In genomic region chr15:79900087-79900486, GRCh38 we compare ENCODE assay signal across 21 cellular contexts. TPM values are rescaled to one million over a fixed set of nuclear protein-coding genes. Genes with fewer than 3 reads are reported as not detected.
DNase-seq lines count a peak whose midpoint lies in the region; ATAC-seq, FAIRE-seq and TF ChIP-seq lines count a peak whose summit lies in the region.
"Had no signal": no experiment of that assay in that cellular context is flagged by ENCODE, and none has a peak within 500 bp of the region (broad histone marks: within the 10 kb centered on the region; RNA-seq: fewer than 3 reads in every experiment).

No MANE protein-coding gene starts in this region.

- no peak overlapping the region for H2BK5ac ChIP-seq in H9 (ENCODE audit: insufficient read length, low read length)

- no peak overlapping the region for H3K9ac ChIP-seq in OCI-LY1 (ENCODE audit: low read length)
- no peak overlapping the region for H3K9ac ChIP-seq in H9 (ENCODE audit: extremely low read depth, insufficient read length, low read length)

- H3K18ac ChIP-seq in H9 (ENCODE audit: insufficient read length, low read depth, low read length), result no peak overlapping the region

- H3K27me3 Mint-ChIP-seq in H9 (ENCODE audit: low read depth), result no peaks in the 10 kb centered on the region
- H3K27me3 Mint-ChIP-seq in activated naive CD4-positive, alpha-beta T cell treated with anti-CD3 and anti-CD28 coated beads for 36 hours (ENCODE audit: low read depth), result no peaks in the 10 kb centered on the region
- H3K27me3 Mint-ChIP-seq: activated naive CD8-positive, alpha-beta T cell treated with anti-CD3 and anti-CD28 coated beads, Interleukin-2, amount 10 ng/mL, durations not matched to agents 7 days and 5 days; effector memory CD8-positive, alpha-beta T cell; progenitor cell of endocrine pancreas had no signal

- peaks cover 7% of the 10 kb centered on the region for H3K23me2 ChIP-seq in H9 (ENCODE audit: insufficient read length, low read depth, low read length, poor library complexity, severe bottlenecking)

- H3K79me2 ChIP-seq in OCI-LY1 (ENCODE audit: insufficient read depth, low read length), result no peaks in the 10 kb centered on the region
- no peaks in the 10 kb centered on the region; the same call in 1 of the 2 replicates for H3K79me2 ChIP-seq in H9 (ENCODE audit: insufficient read depth, low read length)

- TF ChIP-seq POLR2A in GM12892 (IDR thresholded peaks at IDR 0.05; ENCODE audit: low read depth, low read length) (no peak), right lobe of liver (IDR thresholded peaks at IDR 0.05) (no peak)

- peaks cover 0 to under 1% (median 0%) of the 10 kb centered on the region in 3 experiments; a peak in 5 of 7 replicates for H3K36me3 Mint-ChIP-seq in H9 (ENCODE audit: insufficient read depth in 1 of 3, low read depth in 3 of 3)
- peaks cover 20% of the 10 kb centered on the region for H3K36me3 Mint-ChIP-seq in activated naive CD4-positive, alpha-beta T cell treated with anti-CD3 and anti-CD28 coated beads for 36 hours (ENCODE audit: low read depth)

- H2BK12ac ChIP-seq in H9 (ENCODE audit: insufficient read length, low read depth, low read length), result no peak overlapping the region

- H2BK20ac ChIP-seq in H9 (ENCODE audit: low read depth, low read length, poor library complexity, severe bottlenecking), result no peak overlapping the region

- H3K79me1 ChIP-seq in H9 (ENCODE audit: insufficient read depth, low read depth, low read length, poor library complexity, severe bottlenecking), result no peaks in the 10 kb centered on the region

- H3K27ac Mint-ChIP-seq in H9, result peak overlapping the region in 1 of 3 experiments; percentile 12; a peak in 1 of 7 replicates
- no peak overlapping the region for H3K27ac Mint-ChIP-seq in activated naive CD4-positive, alpha-beta T cell treated with anti-CD3 and anti-CD28 coated beads for 36 hours
- H3K27ac Mint-ChIP-seq: activated naive CD8-positive, alpha-beta T cell treated with anti-CD3 and anti-CD28 coated beads, Interleukin-2, amount 10 ng/mL, durations not matched to agents 7 days and 5 days; nephron progenitor cell; progenitor cell of endocrine pancreas had no signal

- H3K9me3 ChIP-seq in OCI-LY1 (ENCODE audit: low read length) (no peaks in the 10 kb centered on the region), right lobe of liver (no peaks in the 10 kb centered on the region), H9 (ENCODE audit: control insufficient read depth, low read depth, low read length) (no peaks in the 10 kb centered on the region)
- H3K9me3 ChIP-seq: body of pancreas, upper lobe of right lung had no signal

- intact Hi-C loops in right lobe of liver (cut with DNase I), result no loop called here
- intact Hi-C loops in activated naive CD4-positive, alpha-beta T cell treated with anti-CD3 and anti-CD28 coated beads for 36 hours (cut with micrococcal nuclease), result no loop called here

- no peak overlapping the region for H2AK5ac ChIP-seq in H9 (ENCODE audit: insufficient read length, low read length)

- no peaks in the 10 kb centered on the region for H4K20me1 ChIP-seq in OCI-LY1 (ENCODE audit: insufficient read depth, low read length)
- H4K20me1 ChIP-seq in H9 (ENCODE audit: control insufficient read depth, insufficient read depth, insufficient read length), result no peaks in the 10 kb centered on the region

- no peak overlapping the region for H3K56ac ChIP-seq in H9 (ENCODE audit: insufficient read length, low read depth, low read length)

- WGBS in right lobe of liver (ENCODE audit: insufficient coverage, low coverage, low lambda C conversion rate, missing lambda C conversion rate), result 80% methylated on average over 9 of the region's 9 CpGs
- WGBS in H9 (ENCODE audit: extremely low coverage, insufficient read length, low lambda C conversion rate), result 100% methylated on average over 3 of the region's 9 CpGs

- DNase-seq in CD1c-positive myeloid dendritic cell (ENCODE audit: extremely low spot score), result peak; percentile 26
- DNase-seq in GM12892 (ENCODE audit: insufficient read length), result no peak
- DNase-seq in right lobe of liver, result no peak
- DNase-seq in H9, result no peak
- no peak for DNase-seq in activated naive CD4-positive, alpha-beta T cell treated with anti-CD3 and anti-CD28 coated beads for 36 hours
- DNase-seq: activated naive CD8-positive, alpha-beta T cell treated with anti-CD3 and anti-CD28 coated beads, Interleukin-2, amount 10 ng/mL, durations not matched to agents 7 days and 5 days; body of pancreas; effector memory CD8-positive, alpha-beta T cell; H7; kidney glomerular epithelial cell; NCI-H774; nephron progenitor cell; stimulated activated CD4-positive, alpha-beta T cell treated with anti-CD3 and anti-CD28 coated beads, Interleukin-4, amount 100 ng/mL, for 1 hour; upper lobe of right lung had no signal

- FAIRE-seq in GM12892 (lab: Jason Lieb, UNC), result peak; percentile 66
- FAIRE-seq: G401.6, K562, TTC549 had no signal

- H3K4me1 ChIP-seq in OCI-LY1 (ENCODE audit: insufficient read depth, low read length, severe bottlenecking), result peaks cover 46% of the 10 kb centered on the region
- H3K4me1 ChIP-seq in right lobe of liver, result peaks cover 0 to 26% (median 12%) of the 10 kb centered on the region in 4 donors
- no peaks in the 10 kb centered on the region; the same call in 1 of the 2 replicates for H3K4me1 ChIP-seq in H9 (ENCODE audit: insufficient read depth, low read length)

- H3K9me2 ChIP-seq in OCI-LY1 (ENCODE audit: low read depth, low read length), result no peaks in the 10 kb centered on the region

- H3K4me3 Mint-ChIP-seq in H9, result no peak overlapping the region
- H3K4me3 Mint-ChIP-seq in activated naive CD4-positive, alpha-beta T cell treated with anti-CD3 and anti-CD28 coated beads for 36 hours, result no peak overlapping the region
- H3K4me3 Mint-ChIP-seq: activated naive CD8-positive, alpha-beta T cell treated with anti-CD3 and anti-CD28 coated beads, Interleukin-2, amount 10 ng/mL, durations not matched to agents 7 days and 5 days; effector memory CD8-positive, alpha-beta T cell; nephron progenitor cell had no signal

- no peak overlapping the region for H3T11ph ChIP-seq in H9 (ENCODE audit: low read length)

- H3K36me3 ChIP-seq in OCI-LY1 (ENCODE audit: insufficient read depth, low read length), result no peaks in the 10 kb centered on the region
- no peaks in the 10 kb centered on the region for H3K36me3 ChIP-seq in right lobe of liver
- H3K36me3 ChIP-seq: upper lobe of right lung had no signal

- no peak overlapping the region for H3K27ac ChIP-seq in OCI-LY1 (ENCODE audit: low read depth, low read length, poor library complexity, severe bottlenecking)
- H3K27ac ChIP-seq in right lobe of liver, result peak overlapping the region; percentile 97 to 100 (median 99)
- H3K27ac ChIP-seq in H9 (ENCODE audit: insufficient read length, low read depth, low read length), result no peak overlapping the region

- no peaks in the 10 kb centered on the region for H3K27me3 ChIP-seq in OCI-LY1 (ENCODE audit: insufficient read depth, low read length)
- no peaks in the 10 kb centered on the region for H3K27me3 ChIP-seq in right lobe of liver
- H3K27me3 ChIP-seq in H9 (ENCODE audit: insufficient read depth, low read length), result no peaks in the 10 kb centered on the region
- H3K27me3 ChIP-seq: body of pancreas, upper lobe of right lung had no signal

- H3K14ac ChIP-seq in H9 (ENCODE audit: insufficient read depth, low read length), result no peak overlapping the region

- H2AFZ ChIP-seq in OCI-LY1 (ENCODE audit: low read length), result no peak overlapping the region
- H2AFZ ChIP-seq in H9 (ENCODE audit: low read length), result no peak overlapping the region

- 0 out of 2 replicates have a peak, but pooled peaks cover 5% of the 10 kb centered on the region for H3F3A ChIP-seq in OCI-LY1 (ENCODE audit: insufficient read depth, low read length)

- no peak overlapping the region for H3K4ac ChIP-seq in H9 (ENCODE audit: low read depth, low read length)

- TF ChIP-seq CTCF in OCI-LY1 (IDR thresholded peaks at IDR 0.05; ENCODE audit: low read length) (no peak), right lobe of liver (IDR thresholded peaks at IDR 0.05) (no peak), H9 (conservative IDR thresholded peaks at IDR 0.05) (no peak)

- no peak overlapping the region for H2BK15ac ChIP-seq in H9 (ENCODE audit: low read depth, low read length)

- no peak overlapping the region for H2BK120ac ChIP-seq in H9 (ENCODE audit: low read depth, low read length, poor library complexity, severe bottlenecking)

- no peak overlapping the region for H3K23ac ChIP-seq in H9 (ENCODE audit: insufficient read length, low read depth, low read length)

- H3K4me2 ChIP-seq in OCI-LY1 (ENCODE audit: low read length) (peak overlapping the region; percentile 27; the same call in 1 of the 2 replicates), H9 (ENCODE audit: insufficient read depth, insufficient read length, low read length) (no peak overlapping the region)

- no peak overlapping the region for H4K5ac ChIP-seq in H9 (ENCODE audit: insufficient read length, low read depth, low read length)

- ATAC-seq in right lobe of liver (no peak), GM19324 (IDR thresholded peaks at IDR 0.05; ENCODE audit: low FRiP score, unreplicated experiment) (no peak)
- ATAC-seq: body of pancreas; effector memory CD8-positive, alpha-beta T cell; K562; SK-N-SH treated with all-trans-retinoic acid at 6 μM for 48 hours; upper lobe of right lung had no signal

- H3K9me3 Mint-ChIP-seq in H9, result no peaks in the 10 kb centered on the region
- no peaks in the 10 kb centered on the region for H3K9me3 Mint-ChIP-seq in activated naive CD4-positive, alpha-beta T cell treated with anti-CD3 and anti-CD28 coated beads for 36 hours
- H3K9me3 Mint-ChIP-seq: effector memory CD8-positive, alpha-beta T cell; nephron progenitor cell had no signal

- H4K91ac ChIP-seq in H9 (ENCODE audit: insufficient read length, low read depth, low read length), result no peak overlapping the region

- H3K4me1 Mint-ChIP-seq in H9, result peaks cover 15 to 17% of the 10 kb centered on the region in 2 experiments
- peaks cover 44% of the 10 kb centered on the region for H3K4me1 Mint-ChIP-seq in activated naive CD4-positive, alpha-beta T cell treated with anti-CD3 and anti-CD28 coated beads for 36 hours (ENCODE audit: low read depth)

- CTCF ChIA-PET in activated naive CD4-positive, alpha-beta T cell treated with anti-CD3 and anti-CD28 coated beads for 36 hours (lab: Charles Lee), result no interaction called here

- no peak overlapping the region for H3K4me3 ChIP-seq in OCI-LY1 (ENCODE audit: low read depth, low read length, poor library complexity, severe bottlenecking)
- H3K4me3 ChIP-seq in right lobe of liver, result no peak overlapping the region
- H3K4me3 ChIP-seq: body of pancreas, K562, upper lobe of right lung had no signal

- no peak overlapping the region for H4K8ac ChIP-seq in H9 (replicated peaks; ENCODE audit: insufficient read length, low read depth, low read length)

RNA-seq across cellular contexts. Expression of gene MTHFS, which starts 3.3 kb away (rescaled TPM):
- 33.4 TPM for polyA plus RNA-seq in GM12892 (2012; ENCODE audit: missing spikeins)
- total RNA-seq in right lobe of liver (100 to 1,000 TPM in 5 of 6 experiments, 10 to 100 TPM in 1; 82.7 to 186 (median 158) TPM), H9 (2021) (36.9 and 39.9 TPM in 2 replicates)
- 10 to 100 TPM; 44.8 to 47.0 TPM for total RNA-seq in activated naive CD4-positive, alpha-beta T cell treated with anti-CD3 and anti-CD28 coated beads for 36 hours

Comparison
In these comparisons a context has a peak if more than half of its experiments do, and no peak if none do; other contexts are left out.
1. H3K27ac ChIP-seq: peak in right lobe of liver (3 of 3); none in OCI-LY1 (single experiment) and H9 (single experiment).